In genomic region chr14:78950654-78951053, GRCh38 we compare ENCODE assay signal across 20 cellular contexts.
DNase-seq lines count a peak whose midpoint lies in the region; ATAC-seq and TF ChIP-seq lines count a peak whose summit lies in the region.
"Had no signal": no experiment of that assay in that cellular context is flagged by ENCODE, and none has a peak within 500 bp of the region (broad histone marks: within the 10 kb centered on the region; RNA-seq: fewer than 3 reads in every experiment).

No MANE protein-coding gene starts in this region.

- H4K8ac ChIP-seq in H9 (replicated peaks; ENCODE audit: insufficient read length, low read depth, low read length): no peak overlapping the region

- DNase-seq in H9 (no peak), adipocyte (ENCODE audit: low read depth) (peak; percentile 34), foreskin keratinocyte (peak in 1 of 2 donors; percentile 31), skeletal muscle cell (ENCODE audit: low read depth) (peak; percentile 17), DMS 273 treated with DMSO at 0.1 percent for 48 hours (lab: John Stamatoyannopoulos, UW) (no peak), NCI-H524 treated with DMSO at 0.1 percent for 48 hours (lab: John Stamatoyannopoulos, UW) (no peak), NCI-H2029 (lab: John Stamatoyannopoulos, UW) (no peak), DMS79 (lab: John Stamatoyannopoulos, UW) (no peak)
- DNase-seq: activated CD8-positive, alpha-beta T cell treated with anti-CD3 and anti-CD28 coated beads for 36 hours; activated T-cell treated with anti-CD3 and anti-CD28 coated beads, Interleukin-2, amount 50 U/mL, for 48 hours; amygdala; DMS79 treated with DMSO at 0.1 percent for 48 hours; heart left ventricle; kidney glomerular epithelial cell; NCI-H1092 treated with DMSO at 0.1 percent for 48 hours; T-cell had no signal

- H3K9me3 ChIP-seq in H9 (ENCODE audit: control insufficient read depth, low read depth, low read length) (no peaks in the 10 kb centered on the region), adipocyte (ENCODE audit: control insufficient read depth, low read length) (no peaks in the 10 kb centered on the region)
- H3K9me3 ChIP-seq: heart left ventricle had no signal

- H3K79me1 ChIP-seq in H9 (ENCODE audit: insufficient read depth, low read depth, low read length, poor library complexity, severe bottlenecking): no peaks in the 10 kb centered on the region

- no peak overlapping the region for H3K14ac ChIP-seq in H9 (ENCODE audit: insufficient read depth, low read length)

- no peak overlapping the region for H3K56ac ChIP-seq in H9 (ENCODE audit: insufficient read length, low read depth, low read length)

- H3K36me3 Mint-ChIP-seq in H9 (ENCODE audit: insufficient read depth in 1 of 3, low read depth in 3 of 3): no peaks in the 10 kb centered on the region
- H3K36me3 Mint-ChIP-seq: CD14-positive monocyte, T-cell had no signal

- ATAC-seq in foreskin keratinocyte: peak; percentile 96
- ATAC-seq: activated CD8-positive, alpha-beta T cell treated with anti-CD3 and anti-CD28 coated beads for 36 hours; heart left ventricle; T-cell had no signal

- H3K4me3 ChIP-seq in adipocyte (ENCODE audit: low read length) (no peak overlapping the region), skeletal muscle cell (ENCODE audit: low read depth, low read length) (no peak overlapping the region)
- H3K4me3 ChIP-seq: heart left ventricle, skin epidermis had no signal

- WGBS in H9 (ENCODE audit: extremely low coverage, insufficient read length, low lambda C conversion rate): no CpG with 5 or more reads among the region's 3 CpGs

- H4K20me1 ChIP-seq in H9 (ENCODE audit: control insufficient read depth, insufficient read depth, insufficient read length): no peaks in the 10 kb centered on the region

- H3T11ph ChIP-seq in H9 (ENCODE audit: low read length): no peak overlapping the region

- no peak overlapping the region for H2AFZ ChIP-seq in H9 (ENCODE audit: low read length)

- H3K9me3 Mint-ChIP-seq in H9: no peaks in the 10 kb centered on the region
- H3K9me3 Mint-ChIP-seq: activated CD8-positive, alpha-beta T cell treated with anti-CD3 and anti-CD28 coated beads for 36 hours; CD14-positive monocyte; T-cell had no signal

- H4K5ac ChIP-seq in H9 (ENCODE audit: insufficient read length, low read depth, low read length): no peak overlapping the region

- TF ChIP-seq CTCF in H9 (conservative IDR thresholded peaks at IDR 0.05) (no peak), foreskin keratinocyte (conservative IDR thresholded peaks at IDR 0.05) (no peak)

- no peak overlapping the region for H4K91ac ChIP-seq in H9 (ENCODE audit: insufficient read length, low read depth, low read length)

- no peaks in the 10 kb centered on the region for H3K36me3 ChIP-seq in adipocyte (ENCODE audit: control insufficient read depth, insufficient read depth, low read length, severe bottlenecking)
- H3K36me3 ChIP-seq: heart left ventricle, WERI-Rb-1 had no signal

- H2AK5ac ChIP-seq in H9 (ENCODE audit: insufficient read length, low read length): no peak overlapping the region

- no peak overlapping the region for H3K4ac ChIP-seq in H9 (ENCODE audit: low read depth, low read length)

- no peaks in the 10 kb centered on the region for H3K79me2 ChIP-seq in H9 (ENCODE audit: insufficient read depth, low read length)

- H3K23me2 ChIP-seq in H9 (ENCODE audit: insufficient read length, low read depth, low read length, poor library complexity, severe bottlenecking): no peaks in the 10 kb centered on the region

- peaks cover 3% of the 10 kb centered on the region; the same call in 1 of the 2 replicates for H3K27me3 Mint-ChIP-seq in H9 (ENCODE audit: low read depth)

- H3K4me1 Mint-ChIP-seq in H9: peaks cover 0 to 10% of the 10 kb centered on the region in 2 experiments; a peak in 3 of 4 replicates
- H3K4me1 Mint-ChIP-seq: CD14-positive monocyte, T-cell had no signal

- H3K4me1 ChIP-seq in H9 (ENCODE audit: insufficient read depth, low read length) (no peaks in the 10 kb centered on the region), adipocyte (ENCODE audit: control insufficient read depth, insufficient read depth, low read length) (no peaks in the 10 kb centered on the region), foreskin keratinocyte (peaks cover 11% of the 10 kb centered on the region)
- H3K4me1 ChIP-seq: heart left ventricle had no signal

- peak overlapping the region in 2 of 3 experiments; percentile 21 to 46; a peak in 1 of 7 replicates for H3K27ac Mint-ChIP-seq in H9
- H3K27ac Mint-ChIP-seq: activated CD8-positive, alpha-beta T cell treated with anti-CD3 and anti-CD28 coated beads for 36 hours; CD14-positive monocyte; T-cell had no signal

- H2BK5ac ChIP-seq in H9 (ENCODE audit: insufficient read length, low read length): no peak overlapping the region

- no peak overlapping the region for H3K4me3 Mint-ChIP-seq in H9
- H3K4me3 Mint-ChIP-seq: activated CD8-positive, alpha-beta T cell treated with anti-CD3 and anti-CD28 coated beads for 36 hours; CD14-positive monocyte; T-cell had no signal

- no peak overlapping the region for H3K27ac ChIP-seq in H9 (ENCODE audit: insufficient read length, low read depth, low read length)
- H3K27ac ChIP-seq in foreskin keratinocyte: no peak overlapping the region
- H3K27ac ChIP-seq: epithelial cell of prostate, heart left ventricle, skin epidermis, WERI-Rb-1 had no signal

- no peak overlapping the region for H2BK20ac ChIP-seq in H9 (ENCODE audit: low read depth, low read length, poor library complexity, severe bottlenecking)

- H3K23ac ChIP-seq in H9 (ENCODE audit: insufficient read length, low read depth, low read length): no peak overlapping the region

- H3K9ac ChIP-seq in H9 (ENCODE audit: extremely low read depth, insufficient read length, low read length): no peak overlapping the region
- H3K9ac ChIP-seq in adipocyte (ENCODE audit: low read length): no peak overlapping the region

- no peak overlapping the region for H3K4me2 ChIP-seq in H9 (ENCODE audit: insufficient read depth, insufficient read length, low read length)

- H2BK120ac ChIP-seq in H9 (ENCODE audit: low read depth, low read length, poor library complexity, severe bottlenecking): no peak overlapping the region

- H3K18ac ChIP-seq in H9 (ENCODE audit: insufficient read length, low read depth, low read length): no peak overlapping the region

- no peak overlapping the region for H2BK15ac ChIP-seq in H9 (ENCODE audit: low read depth, low read length)

- no peak overlapping the region for H2BK12ac ChIP-seq in H9 (ENCODE audit: insufficient read length, low read depth, low read length)

- H3K27me3 ChIP-seq in H9 (ENCODE audit: insufficient read depth, low read length) (no peaks in the 10 kb centered on the region), adipocyte (replicated peaks; ENCODE audit: control insufficient read depth, insufficient read depth, low read length) (no peaks in the 10 kb centered on the region), foreskin keratinocyte (no peaks in the 10 kb centered on the region)

Comparison
In these comparisons a context has a peak if more than half of its experiments do, and no peak if none do; other contexts are left out.
1. DNase-seq: peak in adipocyte (single experiment) and skeletal muscle cell (single experiment); none in H9 (single experiment), DMS 273 treated with DMSO at 0.1 percent for 48 hours (single experiment), NCI-H524 treated with DMSO at 0.1 percent for 48 hours (single experiment), NCI-H2029 (single experiment) and DMS79 (single experiment).